Comparison of ENCODE assay signal across 8 cellular contexts in the genomic region with DNA sequence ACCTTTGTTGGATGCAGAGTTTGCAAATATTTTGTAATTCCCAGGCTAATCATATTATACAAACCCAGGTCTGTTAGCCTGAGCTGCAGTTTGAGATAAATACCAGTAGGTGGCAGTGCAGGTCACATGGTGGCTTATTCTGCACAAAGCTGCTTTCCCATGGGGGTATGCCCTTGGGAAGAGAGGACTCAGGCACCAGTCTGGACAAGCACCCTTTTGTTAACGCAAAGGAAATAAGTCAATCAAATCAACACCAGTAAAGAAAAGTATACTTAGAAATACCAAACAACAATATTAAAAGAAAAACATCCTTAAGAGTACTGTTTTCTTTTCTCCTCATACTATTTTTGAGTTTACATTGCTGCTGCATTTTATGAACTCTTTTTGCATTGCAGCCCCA.
DNase-seq lines count a peak whose midpoint lies in the region; ATAC-seq and TF ChIP-seq lines count a peak whose summit lies in the region.

No MANE protein-coding gene starts in this region.

- no peak overlapping the region for H3K4me3 Mint-ChIP-seq in osteocyte (ENCODE audit: unreplicated experiment)

- TF ChIP-seq CTCF in DOHH2 (IDR thresholded peaks at IDR 0.05; ENCODE audit: low read depth, low read length, poor library complexity, severe bottlenecking) (peak; percentile 86), osteocyte (IDR thresholded peaks at IDR 0.05) (peak; percentile 77), ovary (IDR thresholded peaks at IDR 0.05) (no peak)

- DNase-seq in A172 (ENCODE audit: low spot score) (peak; percentile 48), RPMI8226 (peak; percentile 14), fibroblast of gingiva (ENCODE audit: low read depth) (peak; percentile 32), osteocyte (ENCODE audit: extremely low spot score, unreplicated experiment) (no peak), DMS79 (lab: John Stamatoyannopoulos, UW) (no peak), ovary (no peak)

- intact Hi-C loops in ovary (cut with DNase I): no loop called here

- TF ChIP-seq EP300 in ovary (IDR thresholded peaks at IDR 0.05): no peak

- no peak overlapping the region for H3K4me2 ChIP-seq in DOHH2 (ENCODE audit: low read length)

- no peaks in the 10 kb centered on the region for H3K9me2 ChIP-seq in DOHH2 (replicated peaks; ENCODE audit: control insufficient read depth, low read length)

- no peak overlapping the region for H3K4me3 ChIP-seq in DOHH2 (ENCODE audit: low read length)
- H3K4me3 ChIP-seq in ovary: no peak overlapping the region

- H3K9me3 ChIP-seq in DOHH2 (ENCODE audit: control insufficient read depth, insufficient read depth, low read length) (no peaks in the 10 kb centered on the region), ovary (no peaks in the 10 kb centered on the region)

- WGBS in ovary, 3 donors: 56 to 74% (median 70%) methylated on average over 1 of the region's 1 CpG

- H4K20me1 ChIP-seq in DOHH2 (ENCODE audit: control insufficient read depth, insufficient read depth, low read depth, low read length): no peaks in the 10 kb centered on the region

- H3K79me2 ChIP-seq in DOHH2 (ENCODE audit: control insufficient read depth, low read length): no peaks in the 10 kb centered on the region

- peaks cover 62% of the 10 kb centered on the region for H3K4me1 Mint-ChIP-seq in osteocyte (ENCODE audit: unreplicated experiment)

- H3K27me3 ChIP-seq in DOHH2 (ENCODE audit: control insufficient read depth, low read length) (no peaks in the 10 kb centered on the region), ovary (no peaks in the 10 kb centered on the region)

- no peaks in the 10 kb centered on the region for H3K9me3 Mint-ChIP-seq in osteocyte (ENCODE audit: unreplicated experiment)

- H3K27ac ChIP-seq in DOHH2 (ENCODE audit: low read depth, low read length) (no peak overlapping the region), ovary (no peak overlapping the region)

- H3K4me1 ChIP-seq in DOHH2 (ENCODE audit: control insufficient read depth, low read length): no peaks in the 10 kb centered on the region
- H3K4me1 ChIP-seq in ovary (ENCODE audit: insufficient read depth): no peaks in the 10 kb centered on the region

- peak; percentile 51 for ATAC-seq in HG03039 (IDR thresholded peaks at IDR 0.05; ENCODE audit: unreplicated experiment)

- H3K27me3 Mint-ChIP-seq in osteocyte (ENCODE audit: unreplicated experiment): no peaks in the 10 kb centered on the region

- TF ChIP-seq POLR2A in ovary (IDR thresholded peaks at IDR 0.05): no peak

- no peaks in the 10 kb centered on the region for H3F3A ChIP-seq in DOHH2 (ENCODE audit: control insufficient read depth, insufficient read depth)

- no peaks in the 10 kb centered on the region for H3K36me3 Mint-ChIP-seq in osteocyte (ENCODE audit: unreplicated experiment)

- H3K27ac Mint-ChIP-seq in osteocyte (ENCODE audit: unreplicated experiment): no peak overlapping the region

- H3K36me3 ChIP-seq in DOHH2 (ENCODE audit: control insufficient read depth, low read length) (no peaks in the 10 kb centered on the region), ovary (no peaks in the 10 kb centered on the region)

Comparison
In these comparisons a context has a peak if more than half of its experiments do, and no peak if none do; other contexts are left out.
1. DNase-seq: peak in A172 (single experiment), RPMI8226 (single experiment) and fibroblast of gingiva (single experiment); none in osteocyte (single experiment), DMS79 (single experiment) and ovary (0 of 5).
2. CTCF ChIP-seq: peak in DOHH2 (single experiment) and osteocyte (single experiment); none in ovary (0 of 3).